In the genomic region with DNA sequence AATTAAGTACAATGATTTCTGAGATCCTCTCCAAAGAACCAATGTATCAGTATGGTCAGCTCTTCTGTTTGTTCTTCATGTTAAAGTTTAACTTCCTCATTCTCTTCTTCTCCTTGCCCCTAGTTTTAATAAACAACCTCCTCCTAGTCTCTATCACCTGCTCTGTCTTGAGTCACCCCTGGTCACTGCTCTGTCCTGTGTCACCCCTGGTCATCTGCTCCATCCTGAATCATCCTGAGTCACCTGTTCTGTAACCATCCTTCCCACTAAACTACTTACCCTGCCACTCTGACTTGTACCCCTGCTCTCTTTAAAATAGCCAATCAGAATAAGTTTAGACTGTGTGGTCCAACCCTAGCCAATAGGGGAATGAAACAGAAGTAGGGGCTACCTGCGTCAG, we compare ENCODE assay signal across 14 cellular contexts.
DNase-seq lines count a peak whose midpoint lies in the region; ATAC-seq, FAIRE-seq and TF ChIP-seq lines count a peak whose summit lies in the region.
"Had no signal": no experiment of that assay in that cellular context is flagged by ENCODE, and none has a peak within 500 bp of the region (broad histone marks: within the 10 kb centered on the region; RNA-seq: fewer than 3 reads in every experiment).

No MANE protein-coding gene starts in this region.

- H3K79me2 ChIP-seq in smooth muscle cell (ENCODE audit: low read depth), result no peaks in the 10 kb centered on the region

- DNase-seq in DMS53 (lab: John Stamatoyannopoulos, UW), result peak; percentile 78
- peak; percentile 29 for DNase-seq in HT1080 (ENCODE audit: low read depth)
- peak; percentile 12 for DNase-seq in bronchial epithelial cell (ENCODE audit: low read depth)
- peak; percentile 34 for DNase-seq in mucosa of gallbladder (ENCODE audit: low spot score)
- no peak for DNase-seq in T-helper 2 cell
- no peak for DNase-seq in smooth muscle cell (lab: John Stamatoyannopoulos, UW; ENCODE audit: unreplicated experiment)
- DNase-seq: C1 segment of cervical spinal cord; CD4-positive, alpha-beta T cell; DND-41; GDM1; GM23248 had no signal

- H3K9me3 ChIP-seq in smooth muscle cell (replicated peaks; ENCODE audit: low read depth), result peaks cover 5% of the 10 kb centered on the region

- 97% methylated on average over 1 of the region's 1 CpG for WGBS in smooth muscle cell (ENCODE audit: low lambda C conversion rate)

- H3K4me1 ChIP-seq in smooth muscle cell (ENCODE audit: low read depth), result no peaks in the 10 kb centered on the region

- H3K36me3 ChIP-seq in bronchial epithelial cell (ENCODE audit: control insufficient read depth, insufficient read depth, low read length) (no peaks in the 10 kb centered on the region), smooth muscle cell (ENCODE audit: low read depth) (no peaks in the 10 kb centered on the region)

- H4K20me1 ChIP-seq in smooth muscle cell (ENCODE audit: low read depth), result no peaks in the 10 kb centered on the region

- ATAC-seq in HG02642 (IDR thresholded peaks at IDR 0.05; ENCODE audit: poor library complexity, unreplicated experiment), result no peak

- no peak overlapping the region for H3K27ac ChIP-seq in smooth muscle cell (ENCODE audit: low read depth)
- H3K27ac ChIP-seq: GM23248 had no signal

- H3K9ac ChIP-seq in smooth muscle cell (ENCODE audit: low read depth), result no peak overlapping the region
- H3K9ac ChIP-seq: GM23248 had no signal

- no peaks in the 10 kb centered on the region for H3F3A ChIP-seq in smooth muscle cell (ENCODE audit: low read depth)

- no peak overlapping the region for H2AFZ ChIP-seq in smooth muscle cell (ENCODE audit: low read depth)
- H2AFZ ChIP-seq: GM23248 had no signal

- no peak for FAIRE-seq in bronchial epithelial cell (lab: Jason Lieb, UNC)
- FAIRE-seq: A204.1, H54 had no signal

- H3K4me2 ChIP-seq in smooth muscle cell, result no peak overlapping the region

- no peak overlapping the region for H3K4me3 ChIP-seq in bronchial epithelial cell (ENCODE audit: low read depth, low read length)
- no peak overlapping the region for H3K4me3 ChIP-seq in smooth muscle cell
- H3K4me3 ChIP-seq: GM23248 had no signal

- H3K27me3 ChIP-seq in bronchial epithelial cell (ENCODE audit: control insufficient read depth, insufficient read depth, low read length) (no peaks in the 10 kb centered on the region), smooth muscle cell (ENCODE audit: low read depth) (no peaks in the 10 kb centered on the region)

- TF ChIP-seq CTCF in bronchial epithelial cell (IDR thresholded peaks at IDR 0.05; ENCODE audit: insufficient read depth, low read length, severe bottlenecking) (no peak), smooth muscle cell (IDR thresholded peaks at IDR 0.05; ENCODE audit: borderline replicate concordance, insufficient read depth, poor library complexity, severe bottlenecking) (no peak)

Comparison
In these comparisons a context has a peak if more than half of its experiments do, and no peak if none do; other contexts are left out.
1. DNase-seq: peak in DMS53 (single experiment), HT1080 (single experiment), bronchial epithelial cell (single experiment) and mucosa of gallbladder (single experiment); none in T-helper 2 cell (0 of 5) and smooth muscle cell (single experiment).